In genomic region chr2:33005057-33005456, GRCh38 we compare ENCODE assay signal across 20 cellular contexts. TPM values are rescaled to one million over a fixed set of nuclear protein-coding genes. Genes with fewer than 3 reads are reported as not detected.
DNase-seq lines count a peak whose midpoint lies in the region; ATAC-seq, FAIRE-seq and TF ChIP-seq lines count a peak whose summit lies in the region.
"Had no signal": no experiment of that assay in that cellular context is flagged by ENCODE, and none has a peak within 500 bp of the region (broad histone marks: within the 10 kb centered on the region; RNA-seq: fewer than 3 reads in every experiment).

No MANE protein-coding gene starts in this region.

- no peak overlapping the region for H2BK15ac ChIP-seq in neuronal stem cell (ENCODE audit: low read length)

- no peak overlapping the region for H2AK5ac ChIP-seq in neuronal stem cell (ENCODE audit: low read depth, low read length)

- in situ Hi-C loops in HepG2 (cut with HindIII; ENCODE audit: extremely low pct_ligation_motif_present, low pct_unique_long_range_greater_than_20kb), result no loop called here

- TF ChIP-seq CTCF in liver (IDR thresholded peaks at IDR 0.05; ENCODE audit: low read depth, low read length, missing input control) (no peak), HepG2 (CRISPR knock-in tag; IDR thresholded peaks at IDR 0.05) (no peak), bronchial epithelial cell (IDR thresholded peaks at IDR 0.05; ENCODE audit: insufficient read depth, low read length, severe bottlenecking) (no peak)

- FAIRE-seq in HepG2 (lab: Jason Lieb, UNC) (no peak), bronchial epithelial cell (lab: Jason Lieb, UNC) (peak; percentile 18)
- FAIRE-seq: A549, D721Med had no signal

- no peak overlapping the region for H2BK5ac ChIP-seq in neuronal stem cell (ENCODE audit: low read length)

- H4K8ac ChIP-seq in neuronal stem cell (ENCODE audit: low read depth, low read length), result no peak overlapping the region

- no peak overlapping the region for H3K14ac ChIP-seq in neuronal stem cell (ENCODE audit: low read length)

- no peaks in the 10 kb centered on the region for H3K36me3 ChIP-seq in liver (ENCODE audit: control insufficient read depth in 4 of 4, insufficient read depth in 3 of 4, low read depth in 1 of 4, low read length in 3 of 4)
- no peaks in the 10 kb centered on the region for H3K36me3 ChIP-seq in HepG2 (replicated peaks in 1 of 2; ENCODE audit: control insufficient read depth in 1 of 2, insufficient read depth in 2 of 2, low read length in 2 of 2)
- H3K36me3 ChIP-seq in bronchial epithelial cell (ENCODE audit: control insufficient read depth, insufficient read depth, low read length), result no peaks in the 10 kb centered on the region
- H3K36me3 ChIP-seq in neuronal stem cell (replicated peaks in 1 of 2; ENCODE audit: control insufficient read depth in 2 of 2, insufficient read depth in 2 of 2, low read length in 2 of 2), result no peaks in the 10 kb centered on the region

- no peak overlapping the region for H3K4me2 ChIP-seq in HepG2 (ENCODE audit: low read depth, low read length)
- H3K4me2 ChIP-seq in neuronal stem cell (ENCODE audit: insufficient read depth, low read length, poor library complexity, severe bottlenecking), result no peak overlapping the region

- peaks cover 1% of the 10 kb centered on the region for H3K79me1 ChIP-seq in neuronal stem cell (ENCODE audit: low read depth, low read length)

- POLR2A ChIA-PET in HepG2 (lab: Yijun Ruan, JAX), result no interaction called here

- no peak overlapping the region for H3K23ac ChIP-seq in neuronal stem cell (ENCODE audit: low read depth, low read length, poor library complexity)

- H2BK12ac ChIP-seq in neuronal stem cell (ENCODE audit: low read length), result no peak overlapping the region

- H2AFZ ChIP-seq in HepG2 (ENCODE audit: low read length) (no peak overlapping the region), neuronal stem cell (ENCODE audit: low read length) (no peak overlapping the region)

- intact Hi-C loops in HepG2 (cut with micrococcal nuclease; ENCODE audit: unreplicated experiment), result no loop called here

- WGBS in liver, result 53% methylated on average over 2 of the region's 2 CpGs
- WGBS in HepG2 (ENCODE audit: low lambda C conversion rate), result 13% methylated on average over 2 of the region's 2 CpGs
- WGBS in neuronal stem cell (ENCODE audit: extremely low coverage in 2 of 2, insufficient read length in 2 of 2, insufficient replicate concordance in 1 of 2), 2 donors, result no CpG with 5 or more reads among the region's 2 CpGs

- H3K9ac ChIP-seq in liver (ENCODE audit: low read depth in 1 of 2, low read length in 2 of 2) (no peak overlapping the region), HepG2 (ENCODE audit: insufficient read depth, low read depth, low read length) (no peak overlapping the region), neuronal stem cell (ENCODE audit: low read depth, low read length, poor library complexity) (no peak overlapping the region)

- no peak overlapping the region for H3K4ac ChIP-seq in neuronal stem cell (ENCODE audit: low read length)

- TF ChIP-seq EP300 in HepG2 (IDR thresholded peaks at IDR 0.05; ENCODE audit: low read depth in 2 of 2, low read length in 2 of 2) (no peak), HepG2 (CRISPR knock-in tag; IDR thresholded peaks at IDR 0.05; ENCODE audit: borderline replicate concordance) (no peak)

- H3K9me3 ChIP-seq in liver (ENCODE audit: control insufficient read depth in 4 of 4, low read length in 3 of 4) (no peaks in the 10 kb centered on the region), HepG2 (ENCODE audit: low read length) (no peaks in the 10 kb centered on the region), neuronal stem cell (replicated peaks in 1 of 2; ENCODE audit: control insufficient read depth in 2 of 2, insufficient read depth in 1 of 2, low read depth in 1 of 2, low read length in 2 of 2) (no peaks in the 10 kb centered on the region)
- H3K9me3 ChIP-seq: A549, Caco-2 had no signal

- ATAC-seq in HepG2, result no peak
- ATAC-seq: HCT116 had no signal

- BruUV-seq in HepG2 (replicated peaks; lab: Mats Ljungman, UMichigan), result no TSS peak

- H3K4me1 ChIP-seq in liver (ENCODE audit: control insufficient read depth in 4 of 4, insufficient read depth in 4 of 4, low read length in 3 of 4) (peaks cover 22 to 57% (median 54%) of the 10 kb centered on the region in 4 donors), HepG2 (ENCODE audit: insufficient read depth, low read length) (peaks cover 16% of the 10 kb centered on the region), neuronal stem cell (ENCODE audit: control insufficient read depth in 2 of 2, insufficient read depth in 1 of 2, low read depth in 1 of 2, low read length in 2 of 2) (peaks cover 0 to 2% of the 10 kb centered on the region in 2 donors)

- H3K27ac ChIP-seq in liver (ENCODE audit: low read depth in 1 of 2, low read length in 2 of 2), result peak overlapping the region; percentile 39 to 71
- H3K27ac ChIP-seq in HepG2 (ENCODE audit: extremely low read length, insufficient read depth, low read length), result no peak overlapping the region
- H3K27ac ChIP-seq in neuronal stem cell (replicated peaks; ENCODE audit: low read length), result no peak overlapping the region
- H3K27ac ChIP-seq: C4-2B, HL-60 had no signal

- H3K27me3 ChIP-seq in liver (ENCODE audit: control insufficient read depth in 4 of 4, insufficient read depth in 4 of 4, low read length in 3 of 4), result no peaks in the 10 kb centered on the region
- H3K27me3 ChIP-seq in HepG2 (ENCODE audit: control insufficient read depth in 1 of 2, insufficient read depth in 2 of 2, low read length in 2 of 2), result no peaks in the 10 kb centered on the region; a peak in 2 of 5 replicates
- no peaks in the 10 kb centered on the region for H3K27me3 ChIP-seq in bronchial epithelial cell (ENCODE audit: control insufficient read depth, insufficient read depth, low read length)
- no peaks in the 10 kb centered on the region for H3K27me3 ChIP-seq in neuronal stem cell (ENCODE audit: control insufficient read depth in 3 of 3, insufficient read depth in 3 of 3, low read depth in 1 of 3, low read length in 3 of 3)

- no peaks in the 10 kb centered on the region for H3K79me2 ChIP-seq in HepG2 (ENCODE audit: insufficient read depth, low read length)

- no peak overlapping the region for H3K4me3 ChIP-seq in liver (ENCODE audit: low read depth in 1 of 3, low read length in 3 of 3)
- H3K4me3 ChIP-seq in HepG2 (replicated peaks in 1 of 3; ENCODE audit: insufficient read depth in 1 of 3, low read depth in 2 of 3, low read length in 3 of 3), result no peak overlapping the region
- H3K4me3 ChIP-seq in bronchial epithelial cell (ENCODE audit: low read depth, low read length), result no peak overlapping the region
- no peak overlapping the region for H3K4me3 ChIP-seq in neuronal stem cell (ENCODE audit: low read length in 2 of 2)
- H3K4me3 ChIP-seq: A549 had no signal

- TF ChIP-seq POLR2A in HepG2 (IDR thresholded peaks at IDR 0.05; ENCODE audit: insufficient read depth in 1 of 2, low read depth in 2 of 2, low read length in 2 of 2), result no peak

- H4K20me1 ChIP-seq in HepG2 (ENCODE audit: insufficient read depth, low read length), result no peaks in the 10 kb centered on the region

- CTCF ChIA-PET in HepG2 (lab: Yijun Ruan, JAX; ENCODE audit: low intra/inter-chr PET ratio, low total read pairs), result no interaction called here

- no peak overlapping the region for H4K91ac ChIP-seq in neuronal stem cell (ENCODE audit: low read depth, low read length, poor library complexity)

- DNase-seq in HepG2 (ENCODE audit: low spot score) (no peak), bronchial epithelial cell (ENCODE audit: low read depth) (no peak), neuronal stem cell (ENCODE audit: low spot score) (no peak), A172 (ENCODE audit: low spot score) (no peak), DMS153 treated with DMSO at 0.1 percent for 48 hours (lab: John Stamatoyannopoulos, UW; ENCODE audit: unreplicated experiment) (no peak)
- DNase-seq: AML-193; Caco-2; CD4-positive, alpha-beta T cell; DMS79; GDM1; GOT3; H7; HFFc6 had no signal

- TF ChIP-seq RAD21 in liver (IDR thresholded peaks at IDR 0.05) (peak; percentile 34 to 40), HepG2 (CRISPR knock-in tag; IDR thresholded peaks at IDR 0.05) (no peak)

- H2BK120ac ChIP-seq in neuronal stem cell (ENCODE audit: low read depth, low read length), result no peak overlapping the region

- peak overlapping the region; percentile 78 for H3K18ac ChIP-seq in neuronal stem cell (ENCODE audit: low read length)

TF ChIP-seq in liver, 16 proteins besides CTCF, POLR2A, EP300 and RAD21 (continues in another document):
- TF ChIP-seq GABPA (IDR thresholded peaks at IDR 0.05 in 1 of 2, conservative IDR thresholded peaks at IDR 0.05 in 1 of 2), result no peak
- TF ChIP-seq TAF1 (conservative IDR thresholded peaks at IDR 0.05), result no peak

RNA-seq across cellular contexts. Expression of gene LTBP1, which starts 58.3 kb away (rescaled TPM):
- 10 to 100 TPM; 13.8 to 57.6 TPM for total RNA-seq in liver
- polyA plus RNA-seq in liver, result 1 to 10 TPM; 5.8 to 6.7 TPM
- 0.22 and 0.34 TPM in 2 replicates for total RNA-seq in HepG2 (2016; rRNA removed; fragmentation: Illumina TruSeq; extraction: Trizol)
- total RNA-seq in HepG2 (2016; cell fraction: cytosol; rRNA removed; fragmentation: Illumina TruSeq; extraction: Trizol; ENCODE audit: low read depth), result 0.26 TPM in 1 of 2 replicates, not detected in the other
- total RNA-seq in HepG2 (2016; cell fraction: insoluble cytoplasmic fraction; rRNA removed; fragmentation: Illumina TruSeq; extraction: Trizol), result 0.18 and 0.39 TPM in 2 replicates
- total RNA-seq in HepG2 (2016; cell fraction: membrane; rRNA removed; fragmentation: Illumina TruSeq; extraction: Trizol), result 0.03 and 0.10 TPM in 2 replicates
- 0.37 and 0.38 TPM in 2 replicates for total RNA-seq in HepG2 (2016; cell fraction: nucleus; rRNA removed; fragmentation: Illumina TruSeq; extraction: Trizol)
- 0.12 and 0.16 TPM in 2 replicates for polyA plus RNA-seq in HepG2 (2011; rRNA removed)
- 0.15 and 0.21 TPM in 2 replicates for polyA plus RNA-seq in HepG2 (2011; cell fraction: cytosol; rRNA removed)
- polyA plus RNA-seq in HepG2 (2011; cell fraction: nucleus; rRNA removed), result 0.14 and 0.19 TPM in 2 replicates
- 0.04 and 0.27 TPM in 2 replicates for polyA plus RNA-seq in HepG2 (2012)
- 0.03 TPM in 1 of 2 replicates, not detected in the other for polyA plus RNA-seq in HepG2 (2016; cell fraction: cytosol; fragmentation: Illumina TruSeq; extraction: Trizol; ENCODE audit: low read depth)
- polyA plus RNA-seq in HepG2 (2016; cell fraction: insoluble cytoplasmic fraction; fragmentation: Illumina TruSeq; extraction: Trizol; ENCODE audit: low read depth), result 0.22 and 0.27 TPM in 2 replicates
- polyA plus RNA-seq in HepG2 (2016; cell fraction: membrane; fragmentation: Illumina TruSeq; extraction: Trizol; ENCODE audit: low read depth), result not detected in 2 replicates
- 0.26 and 0.40 TPM in 2 replicates for polyA plus RNA-seq in HepG2 (2016; cell fraction: nucleus; fragmentation: Illumina TruSeq; extraction: Trizol; ENCODE audit: insufficient read depth, low read depth)
- polyA minus RNA-seq in HepG2 (2011; rRNA and poly(A)+ RNA removed; ENCODE audit: low replicate concordance), result 0.23 and 0.28 TPM in 2 replicates
- 0.30 TPM in 1 of 2 replicates, not detected in the other for polyA minus RNA-seq in HepG2 (2011; cell fraction: cytosol; rRNA and poly(A)+ RNA removed)
- 0.75 and 1.0 TPM in 2 replicates for polyA minus RNA-seq in HepG2 (2011; cell fraction: nucleus; rRNA and poly(A)+ RNA removed)
- total RNA-seq in bronchial epithelial cell, result 6.6 and 10.6 TPM in 2 replicates
- 48.3 TPM for polyA plus RNA-seq in neuronal stem cell (2013, experiment 1 of 2)
- polyA plus RNA-seq in neuronal stem cell (2013, experiment 2 of 2), result 50.3 TPM
- total RNA-seq in A172 (2014; rRNA removed; shearing (Covaris generic)), result 12.1 and 14.0 TPM in 2 replicates
- polyA plus RNA-seq: IgD-negative memory B cell had no signal

Comparison
In these comparisons a context has a peak if more than half of its experiments do, and no peak if none do; other contexts are left out.
1. H3K27ac ChIP-seq: peak in liver (2 of 2); none in HepG2 (single experiment) and neuronal stem cell (single experiment).